8 cellular contexts compared by ENCODE assay signal in genomic region chr15:67456677-67457529, GRCh38.
A peak's percentile ranks its signal among the peaks of the same experiment; 100 is the strongest.
DNase-seq lines count a peak whose midpoint lies in the region; ATAC-seq and TF ChIP-seq lines count a peak whose summit lies in the region.

No MANE protein-coding gene starts in this region.

- H3K9me3 ChIP-seq in neutrophil: no peaks in the 10 kb centered on the region

- DNase-seq in GM06990 (ENCODE audit: extremely low read depth, insufficient read length) (no peak), LNCaP clone FGC (ENCODE audit: low read depth) (peak; percentile 52), RPMI8226 (peak; percentile 89), fibroblast of the conjunctiva (ENCODE audit: low read depth) (peak; percentile 41), substantia nigra (lab: John Stamatoyannopoulos, UW) (peak in 47 of 49 donors; percentile 1 to 85 (median 53))
- DNase-seq in activated T-helper 1 cell treated with anti-CD3 and anti-CD28 coated beads, Interleukin-12 subunit alpha, Interleukin-12 subunit beta, Interleukin-2, Interleukin-4 antibody, amounts not matched to agents 30 ng/mL and 10 ng/mL and 1 ng/mL, durations not matched to agents 14 hours and 24 hours and 36 hours (ENCODE audit: low spot score): peak; percentile 67

- no peaks in the 10 kb centered on the region for H3K9me3 Mint-ChIP-seq in activated T-helper 1 cell treated with anti-CD3 and anti-CD28 coated beads, Interleukin-12 subunit alpha, Interleukin-12 subunit beta, Interleukin-2, Interleukin-4 antibody, amounts not matched to agents 30 ng/mL and 10 ng/mL and 1 ng/mL, durations not matched to agents 14 hours and 24 hours and 36 hours

- H3K4me3 ChIP-seq in GM06990 (replicated peaks; ENCODE audit: low read depth, low read length) (no peak overlapping the region), LNCaP clone FGC (ENCODE audit: low read depth, low read length) (no peak overlapping the region), neutrophil (ENCODE audit: low read depth in 1 of 2, low read length in 1 of 2) (no peak overlapping the region)

- TF ChIP-seq CTCF in GM06990 (IDR thresholded peaks at IDR 0.05; ENCODE audit: insufficient read depth, low read length, poor library complexity, severe bottlenecking) (peak; percentile 97), LNCaP clone FGC (IDR thresholded peaks at IDR 0.05; ENCODE audit: control insufficient read depth, extremely low read depth, insufficient read depth) (peak; percentile 70), neutrophil (IDR thresholded peaks at IDR 0.05) (peak; percentile 76)

- no peaks in the 10 kb centered on the region; the same call in 1 of the 2 replicates for H3K36me3 ChIP-seq in GM06990 (ENCODE audit: control insufficient read depth, insufficient read depth, low read length)
- H3K36me3 ChIP-seq in neutrophil: no peaks in the 10 kb centered on the region

- no peak overlapping the region for H3K27ac Mint-ChIP-seq in activated T-helper 1 cell treated with anti-CD3 and anti-CD28 coated beads, Interleukin-12 subunit alpha, Interleukin-12 subunit beta, Interleukin-2, Interleukin-4 antibody, amounts not matched to agents 30 ng/mL and 10 ng/mL and 1 ng/mL, durations not matched to agents 14 hours and 24 hours and 36 hours

- H3K27me3 Mint-ChIP-seq in activated T-helper 1 cell treated with anti-CD3 and anti-CD28 coated beads, Interleukin-12 subunit alpha, Interleukin-12 subunit beta, Interleukin-2, Interleukin-4 antibody, amounts not matched to agents 30 ng/mL and 10 ng/mL and 1 ng/mL, durations not matched to agents 14 hours and 24 hours and 36 hours (ENCODE audit: insufficient read depth): peaks cover 11% of the 10 kb centered on the region

- no peaks in the 10 kb centered on the region for H3K27me3 ChIP-seq in GM06990 (replicated peaks; ENCODE audit: control insufficient read depth, insufficient read depth, low read length)
- H3K27me3 ChIP-seq in neutrophil: peaks cover 8% of the 10 kb centered on the region

- no peak for ATAC-seq in HG03460 (IDR thresholded peaks at IDR 0.05; ENCODE audit: unreplicated experiment)

- H3K36me3 Mint-ChIP-seq in activated T-helper 1 cell treated with anti-CD3 and anti-CD28 coated beads, Interleukin-12 subunit alpha, Interleukin-12 subunit beta, Interleukin-2, Interleukin-4 antibody, amounts not matched to agents 30 ng/mL and 10 ng/mL and 1 ng/mL, durations not matched to agents 14 hours and 24 hours and 36 hours (ENCODE audit: low read depth): no peaks in the 10 kb centered on the region

- intact Hi-C loops in activated T-helper 1 cell treated with anti-CD3 and anti-CD28 coated beads, Interleukin-12 subunit alpha, Interleukin-12 subunit beta, Interleukin-2, Interleukin-4 antibody, amounts not matched to agents 30 ng/mL and 10 ng/mL and 1 ng/mL, durations not matched to agents 14 hours and 24 hours and 36 hours (cut with micrococcal nuclease): loop anchor here (1.0 to 5.0 kb wide), 3 partner anchors 65 to 379 kb away; partner anchors contain the start of genes C15orf61 and MAP2K5

- H3K27ac ChIP-seq in neutrophil (no peak overlapping the region), substantia nigra (ENCODE audit: low read depth, low read length, poor library complexity, severe bottlenecking) (no peak overlapping the region)

- no peaks in the 10 kb centered on the region for H3K4me1 Mint-ChIP-seq in activated T-helper 1 cell treated with anti-CD3 and anti-CD28 coated beads, Interleukin-12 subunit alpha, Interleukin-12 subunit beta, Interleukin-2, Interleukin-4 antibody, amounts not matched to agents 30 ng/mL and 10 ng/mL and 1 ng/mL, durations not matched to agents 14 hours and 24 hours and 36 hours (ENCODE audit: low read depth)

- H3K4me3 Mint-ChIP-seq in activated T-helper 1 cell treated with anti-CD3 and anti-CD28 coated beads, Interleukin-12 subunit alpha, Interleukin-12 subunit beta, Interleukin-2, Interleukin-4 antibody, amounts not matched to agents 30 ng/mL and 10 ng/mL and 1 ng/mL, durations not matched to agents 14 hours and 24 hours and 36 hours: no peak overlapping the region

- no peaks in the 10 kb centered on the region for H3K4me1 ChIP-seq in neutrophil (ENCODE audit: control insufficient read depth in 1 of 2, insufficient read depth in 1 of 2, low read depth in 1 of 2, low read length in 1 of 2)
